17 cellular contexts compared by ENCODE assay signal in genomic region chr13:21109168-21109567, GRCh38. TPM values are rescaled to one million over a fixed set of nuclear protein-coding genes. Genes with fewer than 3 reads are reported as not detected.
DNase-seq lines count a peak whose midpoint lies in the region; ATAC-seq, FAIRE-seq and TF ChIP-seq lines count a peak whose summit lies in the region.
"Had no signal": no experiment of that assay in that cellular context is flagged by ENCODE, and none has a peak within 500 bp of the region (broad histone marks: within the 10 kb centered on the region; RNA-seq: fewer than 3 reads in every experiment).

No MANE protein-coding gene starts in this region.

- TF ChIP-seq EP300 in K562 (IDR thresholded peaks at IDR 0.05; ENCODE audit: low read length) (no peak), sigmoid colon (IDR thresholded peaks at IDR 0.05) (no peak)

- TF ChIP-seq RAD21 in IMR-90 (IDR thresholded peaks at IDR 0.05; ENCODE audit: low read length) (no peak), K562 (CRISPR knock-in tag; conservative IDR thresholded peaks at IDR 0.05 in 1 of 2, IDR thresholded peaks at IDR 0.05 in 1 of 2) (no peak)

- ATAC-seq in IMR-90 (ENCODE audit: low read depth) (no peak), K562 (no peak; the same call in 2 of the 3 replicates), heart left ventricle (no peak)
- ATAC-seq: CD8-positive, alpha-beta T cell; HCT116 had no signal

- POLR2A ChIA-PET in IMR-90 (lab: Charles Lee; ENCODE audit: unreplicated experiment) (no interaction called here), K562 (lab: Yijun Ruan, JAX) (no interaction called here)

- H3K4me1 ChIP-seq in IMR-90 (ENCODE audit: control insufficient read depth, insufficient read depth, low read length) (peaks cover 5% of the 10 kb centered on the region), K562 (replicated peaks in 1 of 2; ENCODE audit: control insufficient read depth in 2 of 2, insufficient read depth in 2 of 2, low read length in 2 of 2) (peaks cover 0 to 2% of the 10 kb centered on the region in 2 experiments; a peak in 1 of 5 replicates), sigmoid colon (no peaks in the 10 kb centered on the region), heart left ventricle (no peaks in the 10 kb centered on the region)

- H3K9me1 ChIP-seq in IMR-90 (ENCODE audit: insufficient read depth, low read length) (peaks cover 3% of the 10 kb centered on the region), K562 (ENCODE audit: control insufficient read depth, insufficient read depth, low read length) (no peaks in the 10 kb centered on the region)

- no peak overlapping the region for H3K56ac ChIP-seq in IMR-90 (ENCODE audit: extremely low read depth, insufficient read depth, low read length)

- 88% methylated on average over 4 of the region's 7 CpGs; no CpG with 5 or more reads in 1 of the 2 experiments for WGBS in IMR-90 (ENCODE audit: extremely low coverage in 2 of 2, insufficient read length in 1 of 2), 2 experiments
- 38% methylated on average over 7 of the region's 7 CpGs for WGBS in K562 (ENCODE audit: insufficient coverage, low coverage, missing lambda C conversion rate)
- WGBS in sigmoid colon, 2 donors = 91% methylated on average over 7 of the region's 7 CpGs
- 85 to 90% (median 87%) methylated on average over 7 of the region's 7 CpGs for WGBS in heart left ventricle, 4 donors

- H3K9me3 ChIP-seq in IMR-90 (ENCODE audit: control insufficient read depth, insufficient read depth, low read length) (no peaks in the 10 kb centered on the region), K562 (replicated peaks; ENCODE audit: control insufficient read depth, insufficient read depth, low read depth, low read length) (no peaks in the 10 kb centered on the region), sigmoid colon (no peaks in the 10 kb centered on the region), heart left ventricle (no peaks in the 10 kb centered on the region)

- H3K9ac ChIP-seq in IMR-90 (ENCODE audit: low read depth, low read length) (no peak overlapping the region), K562 (ENCODE audit: insufficient read depth in 1 of 2, low read depth in 2 of 2, low read length in 2 of 2) (no peak overlapping the region)
- H3K9ac ChIP-seq: BLaER1 treated with 17β-estradiol and CSF1 and Interleukin-3, amounts not matched to agents 10 nM and 100 nM had no signal

- H3K14ac ChIP-seq in IMR-90 (replicated peaks; ENCODE audit: low read depth, low read length) = no peak overlapping the region

- no peak overlapping the region for H3K18ac ChIP-seq in IMR-90 (ENCODE audit: low read depth, low read length)

- DNase-seq in IMR-90 (no peak), K562 (ENCODE audit: extremely low read depth in 1 of 4, low spot score in 3 of 4) (no peak), mesenteric fat pad (ENCODE audit: low spot score) (peak; percentile 75), sigmoid colon (peak; percentile 26), GOT3 (lab: John Stamatoyannopoulos, UW) (no peak), heart left ventricle (no peak), NCI-H526 (lab: John Stamatoyannopoulos, UW) (no peak)
- no peak for DNase-seq in activated CD4-positive, alpha-beta T cell treated with anti-CD3 and anti-CD28 coated beads for 4 hours
- DNase-seq: Calu3, DMS79 treated with DMSO at 0.1 percent for 48 hours, GF-D8, H7, HFFc6 had no signal

- H2AK9ac ChIP-seq in IMR-90 (replicated peaks; ENCODE audit: low read depth, low read length, poor library complexity) = no peak overlapping the region

- dilution Hi-C loops in IMR-90 (cut with HindIII; ENCODE audit: low sequenced_read_pairs, unreplicated experiment) = no loop called here

- CTCF ChIA-PET in IMR-90 (lab: Yijun Ruan, JAX) (interaction anchor here (1.5 kb wide), 1 partner anchor 165 kb away, joined by 3 read pairs; no protein-coding TSS in a partner anchor), K562 (lab: Yijun Ruan, JAX; ENCODE audit: low intra/inter-chr PET ratio) (no interaction called here)

- no peak overlapping the region; the same call in 1 of the 2 replicates for H3K23ac ChIP-seq in IMR-90 (ENCODE audit: low read depth, low read length)

- peak overlapping the region; percentile 15 for H2AK5ac ChIP-seq in IMR-90 (ENCODE audit: low read depth, low read length)

- H3K27ac ChIP-seq in IMR-90 (ENCODE audit: insufficient read depth, low read length) = no peak overlapping the region
- H3K27ac ChIP-seq in K562 (ENCODE audit: extremely low read depth, low read depth, low read length) = no peak overlapping the region
- H3K27ac ChIP-seq in sigmoid colon = no peak overlapping the region
- H3K27ac ChIP-seq in heart left ventricle = no peak overlapping the region
- H3K27ac ChIP-seq: BLaER1 treated with 17β-estradiol and CSF1 and Interleukin-3, amounts not matched to agents 10 nM and 100 nM had no signal

- TF ChIP-seq CTCF in IMR-90 (conservative IDR thresholded peaks at IDR 0.05; ENCODE audit: low read depth, low read length) (no peak), K562 (IDR thresholded peaks at IDR 0.05 in 2 of 3, conservative IDR thresholded peaks at IDR 0.05 in 1 of 3; ENCODE audit: insufficient read depth in 2 of 3, low read depth in 1 of 3, low read length in 3 of 3) (no peak), sigmoid colon (IDR thresholded peaks at IDR 0.05) (no peak), heart left ventricle (IDR thresholded peaks at IDR 0.05) (no peak)

- peak overlapping the region; percentile 15; the same call in 1 of the 3 replicates for H2BK15ac ChIP-seq in IMR-90 (ENCODE audit: low read depth, low read length)

- no TSS peak for BruUV-seq in IMR-90 (replicated peaks; lab: Mats Ljungman, UMichigan)
- BruUV-seq in K562 (replicated peaks; lab: Mats Ljungman, UMichigan) = no TSS peak

- no peaks in the 10 kb centered on the region for H4K20me1 ChIP-seq in IMR-90 (ENCODE audit: insufficient read depth, low read length)
- H4K20me1 ChIP-seq in K562 (replicated peaks; ENCODE audit: control insufficient read depth, insufficient read depth, low read length) = no peaks in the 10 kb centered on the region
- H4K20me1 ChIP-seq: BLaER1 treated with 17β-estradiol and CSF1 and Interleukin-3, amounts not matched to agents 10 nM and 100 nM had no signal

- no peaks in the 10 kb centered on the region for H3K79me2 ChIP-seq in K562 (ENCODE audit: control insufficient read depth, insufficient read depth, low read length)

- no peaks in the 10 kb centered on the region for H3K36me3 ChIP-seq in IMR-90 (ENCODE audit: control insufficient read depth, insufficient read depth, low read length)
- no peaks in the 10 kb centered on the region for H3K36me3 ChIP-seq in K562 (ENCODE audit: control insufficient read depth, insufficient read depth, low read length)
- H3K36me3 ChIP-seq in sigmoid colon = no peaks in the 10 kb centered on the region
- H3K36me3 ChIP-seq in heart left ventricle = no peaks in the 10 kb centered on the region
- H3K36me3 ChIP-seq: BLaER1 treated with 17β-estradiol and CSF1 and Interleukin-3, amounts not matched to agents 10 nM and 100 nM had no signal

- no peak overlapping the region for H4K8ac ChIP-seq in IMR-90 (ENCODE audit: low read depth in 2 of 2, low read length in 2 of 2)

- TF ChIP-seq POLR2A in IMR-90 (IDR thresholded peaks at IDR 0.05; ENCODE audit: low read depth, low read length) = no peak
- TF ChIP-seq POLR2A in K562 (conservative IDR thresholded peaks at IDR 0.05) = no peak
- TF ChIP-seq POLR2A in sigmoid colon (IDR thresholded peaks at IDR 0.05) = no peak
- TF ChIP-seq POLR2A in heart left ventricle (IDR thresholded peaks at IDR 0.05) = no peak

- H2BK120ac ChIP-seq in IMR-90 (ENCODE audit: low read depth, low read length) = peak overlapping the region; percentile 8; the same call in 1 of the 2 replicates

- H3K4me3 ChIP-seq in IMR-90 (ENCODE audit: insufficient read depth, low read depth, low read length) = no peak overlapping the region
- no peak overlapping the region for H3K4me3 ChIP-seq in K562
- no peak overlapping the region for H3K4me3 ChIP-seq in sigmoid colon
- no peak overlapping the region for H3K4me3 ChIP-seq in heart left ventricle
- H3K4me3 ChIP-seq: BLaER1 treated with 17β-estradiol and CSF1 and Interleukin-3, amounts not matched to agents 10 nM and 100 nM had no signal

- no peaks in the 10 kb centered on the region; a peak in 1 of 4 replicates for H3K79me1 ChIP-seq in IMR-90 (ENCODE audit: low read depth in 1 of 2, low read length in 2 of 2)

- no peak for FAIRE-seq in K562 (lab: Jason Lieb, UNC)
- FAIRE-seq: HTR-8/SVneo had no signal

- H2BK20ac ChIP-seq in IMR-90 (ENCODE audit: low read depth, low read length) = no peak overlapping the region

- H3K27me3 ChIP-seq in IMR-90 (ENCODE audit: control insufficient read depth, insufficient read depth, low read length) (no peaks in the 10 kb centered on the region), K562 (ENCODE audit: control insufficient read depth in 2 of 2, insufficient read depth in 2 of 2, low read length in 2 of 2) (no peaks in the 10 kb centered on the region), sigmoid colon (no peaks in the 10 kb centered on the region), heart left ventricle (no peaks in the 10 kb centered on the region)
- H3K27me3 ChIP-seq: BLaER1 treated with 17β-estradiol and CSF1 and Interleukin-3, amounts not matched to agents 10 nM and 100 nM had no signal

- no peak overlapping the region for H2BK5ac ChIP-seq in IMR-90 (ENCODE audit: low read depth, low read length, poor library complexity, severe bottlenecking)

- H4K5ac ChIP-seq in IMR-90 (ENCODE audit: low read depth, low read length) = no peak overlapping the region

- intact Hi-C loops in IMR-90 (cut with micrococcal nuclease) (loop anchor here (5.0 kb wide), 1 partner anchor 47 kb away; the partner anchor contains the start of gene LATS2), K562 (cut with micrococcal nuclease) (loop anchor here (10.0 kb wide), 1 partner anchor 366 kb away; no protein-coding TSS in a partner anchor), sigmoid colon (cut with DNase I) (no loop called here), heart left ventricle (cut with DNase I) (loop anchor here in 3 of 10 donors (2.0 to 5.0 kb wide), 3 partner anchors 68 to 370 kb away; partner anchors contain the start of genes MRPL57 (in 1 of the 3) and SKA3 (in 1 of the 3))

- H2AFZ ChIP-seq in IMR-90 (replicated peaks; ENCODE audit: low read length, poor library complexity) (peak overlapping the region; percentile 34), K562 (ENCODE audit: low read depth, low read length) (peak overlapping the region; percentile 39)

- no peak overlapping the region for H3K4me2 ChIP-seq in IMR-90 (ENCODE audit: low read depth, low read length)
- no peak overlapping the region for H3K4me2 ChIP-seq in K562 (ENCODE audit: insufficient read depth, low read length)
- H3K4me2 ChIP-seq: BLaER1 treated with 17β-estradiol and CSF1 and Interleukin-3, amounts not matched to agents 10 nM and 100 nM had no signal

- H4K91ac ChIP-seq in IMR-90 (ENCODE audit: insufficient read depth, low read depth, low read length) = 0 out of 2 replicates have a peak overlapping the region, but pooled peaks have one; percentile 4

- in situ Hi-C loops in IMR-90 (cut with MboI; ENCODE audit: low sequenced_read_pairs) (no loop called here), K562 (cut with MboI) (loop anchor here (10.0 kb wide), 1 partner anchor 164 kb away; no protein-coding TSS in a partner anchor)

- 0 out of 2 replicates have a peak overlapping the region, but pooled peaks have one; percentile 5 for H3K4ac ChIP-seq in IMR-90 (ENCODE audit: low read depth, low read length)

RNA-seq across cellular contexts. Expression of gene SAP18, which starts 30.8 kb away (rescaled TPM):
- total RNA-seq in IMR-90 (2012; rRNA removed) (37.6 and 75.0 TPM in 2 replicates), K562 (2014; rRNA removed) (26.2 and 38.0 TPM in 2 replicates), K562 (2014; rRNA removed; fragmentation: Illumina TruSeq; extraction: Trizol) (82.9 and 107 TPM in 2 replicates), K562 (2015; rRNA removed; fragmentation: Illumina TruSeq; extraction: Trizol) (57.2 and 58.6 TPM in 2 replicates), K562 (2021) (179 and 180 TPM in 2 replicates), mesenteric fat pad (206 TPM), sigmoid colon (100 to 1,000 TPM in 1 of 4 donors, 10 to 100 TPM in 3; 60.9 to 114 (median 75.7) TPM), heart left ventricle (100 to 1,000 TPM in 7 of 9 donors, 10 to 100 TPM in 2; 82.2 to 330 (median 271) TPM)
- polyA plus RNA-seq in IMR-90 (2012; rRNA removed) (69.5 and 72.3 TPM in 2 replicates), K562 (2011; rRNA removed) (74.1 and 98.6 TPM in 2 replicates), K562 (2014; fragmentation: Illumina TruSeq; extraction: Trizol) (39.6 and 50.3 TPM in 2 replicates), K562 (2014; fragmentation: Nextera tagmentation; extraction: Ambion mirVana) (100 to 1,000 TPM; 311 to 363 TPM), K562 (2014; rRNA removed) (56.1 and 66.1 TPM in 2 replicates), sigmoid colon (100 to 1,000 TPM in 2 of 3 donors, 10 to 100 TPM in 1; 61.7 to 108 (median 108) TPM), heart left ventricle (100 to 1,000 TPM in 1 of 2 donors, 10 to 100 TPM in 1; 68.3 to 124 TPM)
- 11.0 and 33.7 TPM in 2 replicates for polyA plus RNA-seq in IMR-90 (2012; cell fraction: cytosol; rRNA removed)
- 2.3 and 22.9 TPM in 2 replicates for polyA plus RNA-seq in IMR-90 (2012; cell fraction: nucleus; rRNA removed; ENCODE audit: low replicate concordance)
- total RNA-seq in K562 (2011; cell fraction: chromatin; rRNA removed; ENCODE audit: low replicate concordance) = 16.1 and 36.2 TPM in 2 replicates
- total RNA-seq in K562 (2011; cell fraction: nucleolus; rRNA removed) = 10.8 and 15.3 TPM in 2 replicates
- total RNA-seq in K562 (2011; cell fraction: nucleoplasm; rRNA removed) = 28.9 and 42.6 TPM in 2 replicates
- polyA plus RNA-seq in K562 (2011; cell fraction: cytosol; rRNA removed) = 16.2 and 25.3 TPM in 2 replicates
- 10.0 and 19.6 TPM in 2 replicates for polyA plus RNA-seq in K562 (2011; cell fraction: nucleus; rRNA removed)
- polyA plus RNA-seq in K562 (2012) = 88.6 and 104 TPM in 2 replicates
- 20.8 and 22.9 TPM in 2 replicates for polyA minus RNA-seq in K562 (2011; rRNA and poly(A)+ RNA removed)
- polyA minus RNA-seq in K562 (2011; cell fraction: cytosol; rRNA and poly(A)+ RNA removed) = 7.7 and 8.0 TPM in 2 replicates
- 13.1 and 28.0 TPM in 2 replicates for polyA minus RNA-seq in K562 (2011; cell fraction: nucleus; rRNA and poly(A)+ RNA removed)

RNA-seq across cellular contexts. Expression of gene LATS2, which starts 47.8 kb away (rescaled TPM):
- total RNA-seq in IMR-90 (2012; rRNA removed) (12.7 and 16.4 TPM in 2 replicates), K562 (2014; rRNA removed) (0.77 and 0.94 TPM in 2 replicates), K562 (2014; rRNA removed; fragmentation: Illumina TruSeq; extraction: Trizol) (0.76 and 0.96 TPM in 2 replicates), K562 (2015; rRNA removed; fragmentation: Illumina TruSeq; extraction: Trizol) (0.64 and 0.76 TPM in 2 replicates), K562 (2021) (2.4 and 3.7 TPM in 2 replicates), mesenteric fat pad (48.7 TPM), sigmoid colon (10 to 100 TPM; 21.8 to 45.5 (median 28.2) TPM), heart left ventricle (10 to 100 TPM; 16.6 to 35.6 (median 27.1) TPM)
- polyA plus RNA-seq in IMR-90 (2012; rRNA removed) (22.4 and 36.9 TPM in 2 replicates), K562 (2011; rRNA removed) (0.42 and 0.72 TPM in 2 replicates), K562 (2014; fragmentation: Illumina TruSeq; extraction: Trizol) (0.88 and 1.1 TPM in 2 replicates), K562 (2014; fragmentation: Nextera tagmentation; extraction: Ambion mirVana) (under 1 TPM; 0.18 to 0.21 TPM), K562 (2014; rRNA removed) (0.63 and 1.2 TPM in 2 replicates), sigmoid colon (1 to 10 TPM; 3.7 to 4.6 (median 4.2) TPM), heart left ventricle (10 to 100 TPM in 1 of 2 donors, 1 to 10 TPM in 1; 7.8 to 22.9 TPM)
- polyA plus RNA-seq in IMR-90 (2012; cell fraction: cytosol; rRNA removed) = 18.2 and 24.6 TPM in 2 replicates
- 41.2 and 51.8 TPM in 2 replicates for polyA plus RNA-seq in IMR-90 (2012; cell fraction: nucleus; rRNA removed; ENCODE audit: low replicate concordance)
- total RNA-seq in K562 (2011; cell fraction: chromatin; rRNA removed; ENCODE audit: low replicate concordance) = 1.3 and 1.5 TPM in 2 replicates
- 1.1 and 1.3 TPM in 2 replicates for total RNA-seq in K562 (2011; cell fraction: nucleolus; rRNA removed)
- 0.69 and 0.95 TPM in 2 replicates for total RNA-seq in K562 (2011; cell fraction: nucleoplasm; rRNA removed)
- polyA plus RNA-seq in K562 (2011; cell fraction: cytosol; rRNA removed) = 1.1 and 2.0 TPM in 2 replicates
- 0.65 and 1.1 TPM in 2 replicates for polyA plus RNA-seq in K562 (2011; cell fraction: nucleus; rRNA removed)
- 0.99 and 1.3 TPM in 2 replicates for polyA plus RNA-seq in K562 (2012)
- 1.2 and 1.5 TPM in 2 replicates for polyA minus RNA-seq in K562 (2011; rRNA and poly(A)+ RNA removed)
- 1.1 and 1.2 TPM in 2 replicates for polyA minus RNA-seq in K562 (2011; cell fraction: cytosol; rRNA and poly(A)+ RNA removed)
- 0.81 and 1.9 TPM in 2 replicates for polyA minus RNA-seq in K562 (2011; cell fraction: nucleus; rRNA and poly(A)+ RNA removed)

Comparison
In these comparisons a context has a peak if more than half of its experiments do, and no peak if none do; other contexts are left out.
1. DNase-seq: peak in mesenteric fat pad (single experiment) and sigmoid colon (single experiment); none in IMR-90 (single experiment), K562 (0 of 4), GOT3 (single experiment), activated CD4-positive, alpha-beta T cell treated with anti-CD3 and anti-CD28 coated beads for 4 hours (0 of 2), heart left ventricle (0 of 5) and NCI-H526 (0 of 2).